11 cellular contexts compared by ENCODE assay signal in genomic region chr6:127290391-127290963, GRCh38. TPM values are rescaled to one million over a fixed set of nuclear protein-coding genes. Genes with fewer than 3 reads are reported as not detected.
DNase-seq lines count a peak whose midpoint lies in the region; ATAC-seq and TF ChIP-seq lines count a peak whose summit lies in the region.
"Had no signal": no experiment of that assay in that cellular context is flagged by ENCODE, and none has a peak within 500 bp of the region (broad histone marks: within the 10 kb centered on the region; RNA-seq: fewer than 3 reads in every experiment).

No MANE protein-coding gene starts in this region.

- peak overlapping the region in 8 of 9 donors; percentile 4 to 65 (median 40) for H3K27ac Mint-ChIP-seq in naive thymus-derived CD4-positive, alpha-beta T cell

- peaks cover 15 to 51% (median 41%) of the 10 kb centered on the region in 7 donors for H3K4me1 Mint-ChIP-seq in naive thymus-derived CD4-positive, alpha-beta T cell

- POLR2A ChIA-PET in naive thymus-derived CD4-positive, alpha-beta T cell (lab: Charles Lee): interaction anchor here (0.6 to 1.1 kb wide), 2 partner anchors 14 to 24 kb away, joined by 3 read pairs; no protein-coding TSS in a partner anchor

- H3K4me3 ChIP-seq in KMS-11 (IDR thresholded peaks at IDR 0.05; ENCODE audit: insufficient read depth, low read depth, low read length): no peak overlapping the region
- no peak overlapping the region for H3K4me3 ChIP-seq in naive thymus-derived CD4-positive, alpha-beta T cell (ENCODE audit: low read length)

- no peak overlapping the region for H3K9ac ChIP-seq in KMS-11

- no peak for DNase-seq in naive thymus-derived CD4-positive, alpha-beta T cell
- no peak for DNase-seq in cerebellar nuclear complex (lab: John Stamatoyannopoulos, UW)
- no peak for DNase-seq in SW 1271 (lab: John Stamatoyannopoulos, UW)
- no peak for DNase-seq in NCI-H345 (lab: John Stamatoyannopoulos, UW)
- DNase-seq: cortex of kidney; MM.1S; stimulated activated CD8-positive, alpha-beta memory T cell treated with anti-CD3 and anti-CD28 coated beads, Interleukin-4, amount 100 ng/mL, for 48 hours had no signal

- H3K27me3 ChIP-seq in KMS-11 (ENCODE audit: insufficient read depth, low read depth): no peaks in the 10 kb centered on the region
- no peaks in the 10 kb centered on the region for H3K27me3 ChIP-seq in naive thymus-derived CD4-positive, alpha-beta T cell (ENCODE audit: control insufficient read depth in 2 of 2, insufficient read depth in 2 of 2, low read length in 2 of 2)

- no peak overlapping the region for H2AFZ ChIP-seq in KMS-11 (ENCODE audit: low read depth)

- no peaks in the 10 kb centered on the region for H4K20me1 ChIP-seq in KMS-11 (ENCODE audit: insufficient read depth)

- no peaks in the 10 kb centered on the region for H3K36me3 ChIP-seq in KMS-11 (ENCODE audit: insufficient read depth)
- peaks cover 5 to 18% (median 8%) of the 10 kb centered on the region in 3 experiments for H3K36me3 ChIP-seq in naive thymus-derived CD4-positive, alpha-beta T cell (ENCODE audit: control insufficient read depth in 2 of 3, insufficient read depth in 3 of 3, low read length in 3 of 3)

- CTCF ChIA-PET in naive thymus-derived CD4-positive, alpha-beta T cell (lab: Charles Lee): no interaction called here

- H3K36me3 Mint-ChIP-seq in naive thymus-derived CD4-positive, alpha-beta T cell: peaks cover 4 to 44% (median 32%) of the 10 kb centered on the region in 5 donors

- intact Hi-C loops in naive thymus-derived CD4-positive, alpha-beta T cell (cut with micrococcal nuclease): no loop called here

- no peaks in the 10 kb centered on the region for H3K79me2 ChIP-seq in KMS-11 (ENCODE audit: insufficient read depth, low read depth)

- peak; percentile 38 for ATAC-seq in GM18511 (IDR thresholded peaks at IDR 0.05; ENCODE audit: unreplicated experiment)
- peak; percentile 45 for ATAC-seq in GM21619 (IDR thresholded peaks at IDR 0.05; ENCODE audit: unreplicated experiment)
- ATAC-seq in naive thymus-derived CD4-positive, alpha-beta T cell: no peak
- no peak for ATAC-seq in HG02763 (IDR thresholded peaks at IDR 0.05; ENCODE audit: unreplicated experiment)

- no peaks in the 10 kb centered on the region for H3K9me3 Mint-ChIP-seq in naive thymus-derived CD4-positive, alpha-beta T cell

- no peak overlapping the region for H3K27ac ChIP-seq in KMS-11
- no peak overlapping the region for H3K27ac ChIP-seq in naive thymus-derived CD4-positive, alpha-beta T cell (ENCODE audit: low read depth, low read length)

- no peak for TF ChIP-seq CTCF in KMS-11 (conservative IDR thresholded peaks at IDR 0.05; ENCODE audit: low read depth, low read length)

- peak overlapping the region in 1 of 10 donors; percentile 18 for H3K4me3 Mint-ChIP-seq in naive thymus-derived CD4-positive, alpha-beta T cell

- H3K4me1 ChIP-seq in KMS-11 (ENCODE audit: low read depth, poor library complexity, severe bottlenecking): peaks cover 25% of the 10 kb centered on the region
- H3K4me1 ChIP-seq in naive thymus-derived CD4-positive, alpha-beta T cell (ENCODE audit: control insufficient read depth in 2 of 2, insufficient read depth in 2 of 2, low read length in 2 of 2): peaks cover 0 to 11% of the 10 kb centered on the region in 2 donors

- peak overlapping the region; percentile 9; the same call in 1 of the 2 replicates for H3K4me2 ChIP-seq in KMS-11

- H3K27me3 Mint-ChIP-seq in naive thymus-derived CD4-positive, alpha-beta T cell: no peaks in the 10 kb centered on the region

- H3K9me3 ChIP-seq in naive thymus-derived CD4-positive, alpha-beta T cell (ENCODE audit: control insufficient read depth in 2 of 3, low read length in 3 of 3): no peaks in the 10 kb centered on the region

RNA-seq across cellular contexts. Expression of gene RNF146, which starts 23.8 kb away (rescaled TPM):
- 10 to 100 TPM; 17.6 to 38.1 (median 20.8) TPM for total RNA-seq in naive thymus-derived CD4-positive, alpha-beta T cell
- polyA plus RNA-seq in naive thymus-derived CD4-positive, alpha-beta T cell: 10 to 100 TPM in 1 of 2 donors, 1 to 10 TPM in 1; 8.1 to 14.9 TPM

RNA-seq across cellular contexts. Expression of gene ECHDC1, which starts 52.9 kb away (rescaled TPM):
- 10 to 100 TPM; 18.1 to 46.5 (median 34.3) TPM for total RNA-seq in naive thymus-derived CD4-positive, alpha-beta T cell
- 10 to 100 TPM; 65.0 to 77.0 TPM for polyA plus RNA-seq in naive thymus-derived CD4-positive, alpha-beta T cell

Comparison
In these comparisons a context has a peak if more than half of its experiments do, and no peak if none do; other contexts are left out.
1. ATAC-seq: peak in GM18511 (single experiment) and GM21619 (single experiment); none in naive thymus-derived CD4-positive, alpha-beta T cell (single experiment) and HG02763 (single experiment).